22 cellular contexts compared by ENCODE assay signal in the genomic region with DNA sequence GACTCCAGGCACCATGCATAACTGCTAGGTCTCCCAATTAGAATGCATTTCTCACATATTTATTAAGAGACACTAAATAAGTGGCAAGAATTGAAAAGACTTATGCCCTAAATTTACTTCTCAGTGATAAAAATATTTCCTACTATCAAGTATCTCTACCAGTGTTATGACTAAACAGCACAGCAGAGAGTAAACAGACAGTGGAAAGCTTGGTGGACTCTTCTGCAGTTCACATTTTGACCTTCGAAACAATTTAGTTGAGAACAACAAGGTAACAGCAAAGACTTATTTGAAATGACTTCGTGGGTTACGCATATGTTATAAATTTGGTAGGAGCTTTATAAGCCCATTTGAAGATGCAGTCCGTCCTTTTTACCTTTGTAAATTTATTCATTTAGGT.
"Had no signal": no experiment of that assay in that cellular context is flagged by ENCODE, and none has a peak within 500 bp of the region (broad histone marks: within the 10 kb centered on the region; RNA-seq: fewer than 3 reads in every experiment).

No MANE protein-coding gene starts in this region.

- ATAC-seq: effector memory CD8-positive, alpha-beta T cell; esophagus mucosa; gastrocnemius medialis; heart right ventricle; left cardiac atrium; lower lobe of right lung; mucosa of descending colon had no signal

- H3K27ac ChIP-seq: colonic mucosa, epithelial cell of prostate, esophagus squamous epithelium, gastrocnemius medialis, heart right ventricle, left ventricle myocardium inferior, lower lobe of right lung had no signal

- H3K9me3 ChIP-seq: colonic mucosa, esophagus squamous epithelium, gastrocnemius medialis, left ventricle myocardium inferior, lower lobe of right lung, mucosa of descending colon had no signal

- H3K4me3 ChIP-seq: colonic mucosa, esophagus squamous epithelium, gastrocnemius medialis, heart right ventricle, left ventricle myocardium inferior, lower lobe of right lung, mucosa of descending colon had no signal

- DNase-seq: colonic mucosa; cortex of kidney; effector CD8-positive, alpha-beta T cell; effector memory CD8-positive, alpha-beta T cell; endodermal cell; erythroblast; esophagus squamous epithelium; foreskin fibroblast; foreskin melanocyte; gastrocnemius medialis; glutamatergic neuron; head of caudate nucleus; heart right ventricle; hippocampal formation; left cardiac atrium; left ventricle myocardium inferior; lower lobe of right lung; mesenchymal stem cell; mucosa of descending colon; naive B cell had no signal

- H3K4me1 ChIP-seq: colonic mucosa, esophagus squamous epithelium, gastrocnemius medialis, heart right ventricle, left ventricle myocardium inferior, lower lobe of right lung had no signal

- H3K27me3 ChIP-seq: colonic mucosa, esophagus squamous epithelium, gastrocnemius medialis, heart right ventricle had no signal

- H3K36me3 ChIP-seq: colonic mucosa, esophagus squamous epithelium, gastrocnemius medialis, heart right ventricle, left ventricle myocardium inferior, lower lobe of right lung had no signal
